In the genomic region with DNA sequence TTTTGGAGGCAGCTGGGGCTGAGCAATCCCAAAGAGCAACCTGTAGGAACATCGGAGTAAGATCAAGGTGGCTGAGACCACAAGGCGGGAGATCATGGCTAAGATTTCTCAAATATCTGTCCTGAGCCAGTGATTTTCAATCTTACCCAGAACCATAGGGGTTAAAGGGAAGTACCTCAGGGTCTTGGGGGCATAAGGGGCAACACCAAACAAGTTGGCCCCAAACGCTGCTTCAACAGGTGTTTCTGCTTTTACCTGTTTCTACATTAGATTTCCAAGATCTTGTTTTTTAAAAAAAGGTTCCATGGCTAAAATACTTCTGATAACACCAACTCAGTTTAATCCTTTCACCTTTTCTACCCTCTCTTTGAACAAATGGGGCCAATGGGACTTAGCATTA, we compare ENCODE assay signal across 18 cellular contexts. TPM values are rescaled to one million over a fixed set of nuclear protein-coding genes. Genes with fewer than 3 reads are reported as not detected.
DNase-seq lines count a peak whose midpoint lies in the region; ATAC-seq and TF ChIP-seq lines count a peak whose summit lies in the region.
"Had no signal": no experiment of that assay in that cellular context is flagged by ENCODE, and none has a peak within 500 bp of the region (broad histone marks: within the 10 kb centered on the region; RNA-seq: fewer than 3 reads in every experiment).

No MANE protein-coding gene starts in this region.

- no peaks in the 10 kb centered on the region for H3K27me3 ChIP-seq in CD4-positive, alpha-beta T cell (ENCODE audit: control insufficient read depth, insufficient read depth, low read length)

- H3K9me3 Mint-ChIP-seq in CD4-positive, alpha-beta T cell: no peaks in the 10 kb centered on the region
- H3K9me3 Mint-ChIP-seq in endothelial cell (ENCODE audit: unreplicated experiment) (no peaks in the 10 kb centered on the region), type B pancreatic cell (no peaks in the 10 kb centered on the region)
- H3K9me3 Mint-ChIP-seq: CD8-positive, alpha-beta T cell; GM23338; H9; HFFc6 had no signal

- H3K9me3 ChIP-seq in CD4-positive, alpha-beta T cell (ENCODE audit: control insufficient read depth, low read length): no peaks in the 10 kb centered on the region
- no peaks in the 10 kb centered on the region for H3K9me3 ChIP-seq in HEK293 (ENCODE audit: control insufficient read depth, insufficient read depth, low read depth, low read length)
- H3K9me3 ChIP-seq: Caco-2 had no signal

- H3K4me3 Mint-ChIP-seq in CD4-positive, alpha-beta T cell: peak overlapping the region; percentile 6
- H3K4me3 Mint-ChIP-seq in endothelial cell (ENCODE audit: unreplicated experiment): peak overlapping the region; percentile 79
- peak overlapping the region; percentile 49 for H3K4me3 Mint-ChIP-seq in type B pancreatic cell
- H3K4me3 Mint-ChIP-seq: CD8-positive, alpha-beta T cell; GM23338; H9; HFFc6 had no signal

- ATAC-seq in CD4-positive, alpha-beta T cell (ENCODE audit: poor library complexity): no peak
- ATAC-seq in GM21381 (IDR thresholded peaks at IDR 0.05; ENCODE audit: unreplicated experiment): no peak
- ATAC-seq in Right ventricle myocardium superior (ENCODE audit: poor library complexity): no peak
- ATAC-seq: CD8-positive, alpha-beta T cell; GM23338; HCT116 had no signal

- DNase-seq in CD4-positive, alpha-beta T cell: no peak
- DNase-seq in endothelial cell (ENCODE audit: low spot score) (no peak), type B pancreatic cell (ENCODE audit: extremely low spot score, unreplicated experiment) (no peak), Right ventricle myocardium superior (no peak)
- DNase-seq: C1 segment of cervical spinal cord; Caco-2; CD8-positive, alpha-beta T cell; DMS153; DND-41; H9; HFFc6 had no signal

- no peak overlapping the region for H3K4me3 ChIP-seq in HEK293 (ENCODE audit: low read depth, low read length)
- H3K4me3 ChIP-seq: GM23338 had no signal

- H3K27ac ChIP-seq in CD4-positive, alpha-beta T cell (ENCODE audit: low read depth, low read length): no peak overlapping the region
- H3K27ac ChIP-seq in HEK293 (ENCODE audit: extremely low read depth, low read depth, low read length): no peak overlapping the region

- H3K27me3 Mint-ChIP-seq in CD4-positive, alpha-beta T cell: no peaks in the 10 kb centered on the region
- peaks cover 9% of the 10 kb centered on the region for H3K27me3 Mint-ChIP-seq in endothelial cell (ENCODE audit: unreplicated experiment)
- no peaks in the 10 kb centered on the region for H3K27me3 Mint-ChIP-seq in type B pancreatic cell

- peaks cover 26% of the 10 kb centered on the region for H3K4me1 Mint-ChIP-seq in CD4-positive, alpha-beta T cell (ENCODE audit: low read depth)
- peaks cover 15% of the 10 kb centered on the region for H3K4me1 Mint-ChIP-seq in endothelial cell (ENCODE audit: unreplicated experiment)
- H3K4me1 Mint-ChIP-seq in type B pancreatic cell (ENCODE audit: unreplicated experiment): peaks cover 19% of the 10 kb centered on the region

- intact Hi-C loops in CD4-positive, alpha-beta T cell (cut with DNase I, micrococcal nuclease): no loop called here
- intact Hi-C loops in Right ventricle myocardium superior (cut with DNase I): no loop called here

- peaks cover 56 to 71% of the 10 kb centered on the region in 2 experiments for H3K36me3 ChIP-seq in HEK293 (ENCODE audit: control insufficient read depth in 2 of 2, insufficient read depth in 1 of 2, low read length in 2 of 2)

- peaks cover 12% of the 10 kb centered on the region; the same call in 1 of the 2 replicates for H3K4me1 ChIP-seq in HEK293 (ENCODE audit: control insufficient read depth, insufficient read depth, low read length)

- TF ChIP-seq CTCF in CD4-positive, alpha-beta T cell (IDR thresholded peaks at IDR 0.05): peak; percentile 3
- TF ChIP-seq CTCF in HEK293 (tag by site-specific recombination; IDR thresholded peaks at IDR 0.05) (no peak), endothelial cell (IDR thresholded peaks at IDR 0.05; ENCODE audit: unreplicated experiment) (no peak), type B pancreatic cell (conservative IDR thresholded peaks at IDR 0.05) (no peak)

- peaks cover 77% of the 10 kb centered on the region for H3K36me3 Mint-ChIP-seq in CD4-positive, alpha-beta T cell (ENCODE audit: low read depth)
- H3K36me3 Mint-ChIP-seq in endothelial cell (ENCODE audit: low read depth, unreplicated experiment): peaks cover 52% of the 10 kb centered on the region
- peaks cover 33% of the 10 kb centered on the region for H3K36me3 Mint-ChIP-seq in type B pancreatic cell

- POLR2A ChIA-PET in CD4-positive, alpha-beta T cell (lab: Charles Lee): interaction anchor here (0.6 kb wide), 1 partner anchor 16 kb away, joined by 3 read pairs; no protein-coding TSS in a partner anchor
- POLR2A ChIA-PET in HEK293 (lab: Yijun Ruan, JAX): interaction anchor here (1.5 to 8.9 kb wide), 2 partner anchors 14 to 17 kb away, joined by 5 to 68 read pairs; a partner anchor contains a TSS

- CTCF ChIA-PET in CD4-positive, alpha-beta T cell (lab: Charles Lee): no interaction called here
- CTCF ChIA-PET in HEK293 (lab: Yijun Ruan, JAX): no interaction called here

- no peak overlapping the region for H3K27ac Mint-ChIP-seq in CD4-positive, alpha-beta T cell
- H3K27ac Mint-ChIP-seq in endothelial cell (ENCODE audit: unreplicated experiment) (no peak overlapping the region), type B pancreatic cell (no peak overlapping the region)
- H3K27ac Mint-ChIP-seq: CD8-positive, alpha-beta T cell; GM23338; H9; HFFc6 had no signal

TF ChIP-seq in HEK293, 187 proteins besides CTCF, POLR2A, EP300 and RAD21:
- TF ChIP-seq, protein P1, sequence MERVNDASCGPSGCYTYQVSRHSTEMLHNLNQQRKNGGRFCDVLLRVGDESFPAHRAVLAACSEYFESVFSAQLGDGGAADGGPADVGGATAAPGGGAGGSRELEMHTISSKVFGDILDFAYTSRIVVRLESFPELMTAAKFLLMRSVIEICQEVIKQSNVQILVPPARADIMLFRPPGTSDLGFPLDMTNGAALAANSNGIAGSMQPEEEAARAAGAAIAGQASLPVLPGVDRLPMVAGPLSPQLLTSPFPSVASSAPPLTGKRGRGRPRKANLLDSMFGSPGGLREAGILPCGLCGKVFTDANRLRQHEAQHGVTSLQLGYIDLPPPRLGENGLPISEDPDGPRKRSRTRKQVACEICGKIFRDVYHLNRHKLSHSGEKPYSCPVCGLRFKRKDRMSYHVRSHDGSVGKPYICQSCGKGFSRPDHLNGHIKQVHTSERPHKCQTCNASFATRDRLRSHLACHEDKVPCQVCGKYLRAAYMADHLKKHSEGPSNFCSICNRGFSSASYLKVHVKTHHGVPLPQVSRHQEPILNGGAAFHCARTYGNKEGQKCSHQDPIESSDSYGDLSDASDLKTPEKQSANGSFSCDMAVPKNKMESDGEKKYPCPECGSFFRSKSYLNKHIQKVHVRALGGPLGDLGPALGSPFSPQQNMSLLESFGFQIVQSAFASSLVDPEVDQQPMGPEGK (tag by site-specific recombination; IDR thresholded peaks at IDR 0.05): no peak
- TF ChIP-seq SCRT1 (tag by site-specific recombination; IDR thresholded peaks at IDR 0.05; ENCODE audit: borderline replicate concordance): peak; percentile 74; the same call in 1 of the 2 replicates
- TF ChIP-seq SCRT2 (tag by site-specific recombination; IDR thresholded peaks at IDR 0.05): peak; percentile 87

RNA-seq across cellular contexts. Expression of a gene that starts 2.6 kb away (rescaled TPM):
- 10 to 100 TPM; 77.1 to 83.9 TPM for total RNA-seq in CD4-positive, alpha-beta T cell
- total RNA-seq in endothelial cell (ENCODE audit: unreplicated experiment): 47.2 TPM
- total RNA-seq in type B pancreatic cell (ENCODE audit: low replicate concordance): 40.2 and 52.2 TPM in 2 replicates
- total RNA-seq in Right ventricle myocardium superior: 22.6 TPM

RNA-seq across cellular contexts. Expression of a gene that starts 16.3 kb away (rescaled TPM):
- 10 to 100 TPM; 73.8 to 76.4 TPM for total RNA-seq in CD4-positive, alpha-beta T cell
- total RNA-seq in endothelial cell (ENCODE audit: unreplicated experiment) (53.6 TPM), type B pancreatic cell (ENCODE audit: low replicate concordance) (66.1 and 75.0 TPM in 2 replicates), Right ventricle myocardium superior (33.4 TPM)

RNA-seq across cellular contexts. Expression of a gene that starts 21.7 kb away (rescaled TPM):
- total RNA-seq in CD4-positive, alpha-beta T cell: 10 to 100 TPM; 21.8 to 22.7 TPM
- 18.3 TPM for total RNA-seq in endothelial cell (ENCODE audit: unreplicated experiment)
- total RNA-seq in type B pancreatic cell (ENCODE audit: low replicate concordance): 7.1 and 12.6 TPM in 2 replicates
- 353 TPM for total RNA-seq in Right ventricle myocardium superior

RNA-seq across cellular contexts. Expression of a gene that starts 43.8 kb away (rescaled TPM):
- total RNA-seq in CD4-positive, alpha-beta T cell: 10 to 100 TPM; 15.4 to 17.0 TPM
- total RNA-seq in endothelial cell (ENCODE audit: unreplicated experiment): 28.5 TPM
- 30.9 and 88.3 TPM in 2 replicates for total RNA-seq in type B pancreatic cell (ENCODE audit: low replicate concordance)
- total RNA-seq in Right ventricle myocardium superior: 1.1 TPM

RNA-seq across cellular contexts. Expression of a gene that starts 48.9 kb away (rescaled TPM):
- not detected for total RNA-seq in CD4-positive, alpha-beta T cell
- total RNA-seq in endothelial cell (ENCODE audit: unreplicated experiment) (not detected), type B pancreatic cell (ENCODE audit: low replicate concordance) (1.0 and 1.2 TPM in 2 replicates), Right ventricle myocardium superior (not detected)
- total RNA-seq: A172; A673; CD8-positive, alpha-beta T cell; GM23338; H4; H9; HFFc6 had no signal

Comparison
In these comparisons a context has a peak if more than half of its experiments do, and no peak if none do; other contexts are left out.
1. H3K4me3 Mint-ChIP-seq: peak in every context shown above with its lines; median percentile 79 in endothelial cell; 49 in type B pancreatic cell; 6 in CD4-positive, alpha-beta T cell.
2. RNA of a gene that starts 21.7 kb away (total RNA-seq): 353 TPM in Right ventricle myocardium superior (single experiment); 21.8 to 22.7 TPM in CD4-positive, alpha-beta T cell, 18.3 TPM in endothelial cell (single experiment) and 7.1 to 12.6 TPM in type B pancreatic cell; every median in the first group is over 10 times any median in the second.